31 cellular contexts compared by ENCODE assay signal in the genomic region with DNA sequence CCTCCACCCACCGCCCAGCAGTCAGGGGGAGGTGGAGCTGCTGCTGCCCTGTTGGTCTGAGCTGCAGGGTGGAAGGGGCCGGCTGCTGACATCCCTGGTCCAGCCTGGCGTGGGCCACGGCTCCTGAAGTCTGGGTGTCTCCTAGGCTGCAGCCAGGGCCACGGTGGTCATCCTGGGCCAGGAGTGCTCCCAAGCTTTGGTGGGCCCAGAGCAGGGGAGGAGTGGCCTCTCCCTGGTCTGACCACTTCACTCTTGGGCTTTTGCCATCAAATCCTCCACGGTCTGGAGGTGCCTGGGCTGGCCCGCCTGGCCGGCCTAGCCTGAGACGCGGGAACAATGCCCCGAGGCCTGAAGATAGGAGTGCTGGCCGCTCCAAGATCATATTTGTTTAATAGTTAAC. TPM values are rescaled to one million over a fixed set of nuclear protein-coding genes. Genes with fewer than 3 reads are reported as not detected.
DNase-seq lines count a peak whose midpoint lies in the region; ATAC-seq, FAIRE-seq and TF ChIP-seq lines count a peak whose summit lies in the region.
"Had no signal": no experiment of that assay in that cellular context is flagged by ENCODE, and none has a peak within 500 bp of the region (broad histone marks: within the 10 kb centered on the region; RNA-seq: fewer than 3 reads in every experiment).

No MANE protein-coding gene starts in this region.

- 43% methylated on average over 6 of the region's 12 CpGs for WGBS in HepG2 (ENCODE audit: low lambda C conversion rate)
- 67% methylated on average over 3 of the region's 12 CpGs for WGBS in right lobe of liver (ENCODE audit: insufficient coverage, low coverage, low lambda C conversion rate, missing lambda C conversion rate)
- WGBS in pancreas, 2 donors = 27 to 57% methylated on average over 11 to 12 of the region's 12 CpGs

- H3K4me3 ChIP-seq in HepG2 (replicated peaks in 1 of 3; ENCODE audit: insufficient read depth in 1 of 3, low read depth in 2 of 3, low read length in 3 of 3) (no peak overlapping the region), right lobe of liver (no peak overlapping the region), pancreas (no peak overlapping the region)

- H4K20me1 ChIP-seq in HepG2 (ENCODE audit: insufficient read depth, low read length) = no peaks in the 10 kb centered on the region

- no peak for TF ChIP-seq POLR2A in HepG2 (IDR thresholded peaks at IDR 0.05; ENCODE audit: insufficient read depth in 1 of 2, low read depth in 2 of 2, low read length in 2 of 2)
- no peak for TF ChIP-seq POLR2A in right lobe of liver (IDR thresholded peaks at IDR 0.05)

- intact Hi-C loops in HepG2 (cut with micrococcal nuclease; ENCODE audit: unreplicated experiment) (no loop called here), right lobe of liver (cut with DNase I) (no loop called here), left ventricle myocardium superior (cut with micrococcal nuclease) (no loop called here), pancreas (cut with DNase I) (no loop called here)

- DNase-seq in HepG2 (ENCODE audit: low spot score) = no peak
- DNase-seq in right lobe of liver = no peak
- no peak for DNase-seq in left ventricle myocardium superior
- DNase-seq in pancreas = peak in 5 of 6 donors; percentile 40 to 83 (median 50)
- no peak for DNase-seq in DMS 273 (lab: John Stamatoyannopoulos, UW; ENCODE audit: unreplicated experiment)
- DNase-seq in stimulated activated naive CD4-positive, alpha-beta T cell treated with Interleukin-2 at 50 U/mL for 16 hours (lab: John Stamatoyannopoulos, UW) = no peak
- DNase-seq: activated CD4-positive, alpha-beta memory T cell treated with anti-CD3 and anti-CD28 coated beads, Interleukin-2, amount 10 ng/mL, durations not matched to agents 7 days and 5 days; activated CD8-positive, alpha-beta memory T cell treated with anti-CD3 and anti-CD28 coated beads, Interleukin-2, amount 50 U/mL, for 48 hours; activated naive CD4-positive, alpha-beta T cell treated with anti-CD3 and anti-CD28 coated beads, Interleukin-2, amount 10 ng/mL, durations not matched to agents 7 days and 5 days; AML-193; amygdala; CD4-positive, CD25-positive, alpha-beta regulatory T cell; head of caudate nucleus; kidney glomerular epithelial cell; NCI-H146; NCI-H226; NCI-H748 treated with DMSO at 0.1 percent for 48 hours; SHP77 treated with DMSO at 0.1 percent for 48 hours; stimulated activated CD4-positive, alpha-beta T cell treated with anti-CD3 and anti-CD28 coated beads, Interleukin-4, amount 100 ng/mL, for 24 hours had no signal

- FAIRE-seq in HepG2 (lab: Jason Lieb, UNC) = no peak
- FAIRE-seq in pancreas (lab: Jason Lieb, UNC) = no peak
- FAIRE-seq: A204.1, D721Med, urothelium cell line had no signal

- peaks cover 20% of the 10 kb centered on the region for H3K4me1 ChIP-seq in HepG2 (ENCODE audit: insufficient read depth, low read length)
- peaks cover 0 to 4% (median 0%) of the 10 kb centered on the region in 4 donors for H3K4me1 ChIP-seq in right lobe of liver
- H3K4me1 ChIP-seq in pancreas = peaks cover 5 to 15% (median 11%) of the 10 kb centered on the region in 3 donors

- TF ChIP-seq RAD21 in HepG2 (CRISPR knock-in tag; IDR thresholded peaks at IDR 0.05) = no peak

- H3K9ac ChIP-seq in HepG2 (ENCODE audit: insufficient read depth, low read depth, low read length) = no peak overlapping the region

- in situ Hi-C loops in HepG2 (cut with HindIII; ENCODE audit: extremely low pct_ligation_motif_present, low pct_unique_long_range_greater_than_20kb) = loop anchor here (25.0 kb wide), 1 partner anchor 213 kb away; no protein-coding TSS in a partner anchor

- peaks cover 2% of the 10 kb centered on the region for H3K79me2 ChIP-seq in HepG2 (ENCODE audit: insufficient read depth, low read length)

- H3K9me3 ChIP-seq in HepG2 (ENCODE audit: low read length) (no peaks in the 10 kb centered on the region), right lobe of liver (no peaks in the 10 kb centered on the region), pancreas (no peaks in the 10 kb centered on the region)
- H3K9me3 ChIP-seq: neutrophil had no signal

- CTCF ChIA-PET in HepG2 (lab: Yijun Ruan, JAX; ENCODE audit: low intra/inter-chr PET ratio, low total read pairs) = no interaction called here

- no peak overlapping the region for H3K4me2 ChIP-seq in HepG2 (ENCODE audit: low read depth, low read length)

- BruUV-seq in HepG2 (replicated peaks; lab: Mats Ljungman, UMichigan) = no TSS peak

- TF ChIP-seq CTCF in HepG2 (CRISPR knock-in tag; IDR thresholded peaks at IDR 0.05) (no peak), right lobe of liver (IDR thresholded peaks at IDR 0.05) (no peak), pancreas (IDR thresholded peaks at IDR 0.05) (no peak)

- no peak for TF ChIP-seq EP300 in HepG2 (IDR thresholded peaks at IDR 0.05; ENCODE audit: low read depth in 2 of 2, low read length in 2 of 2)
- TF ChIP-seq EP300 in HepG2 (CRISPR knock-in tag; IDR thresholded peaks at IDR 0.05; ENCODE audit: borderline replicate concordance) = no peak

- H3K36me3 ChIP-seq in HepG2 (replicated peaks in 1 of 2; ENCODE audit: control insufficient read depth in 1 of 2, insufficient read depth in 2 of 2, low read length in 2 of 2) = no peaks in the 10 kb centered on the region
- no peaks in the 10 kb centered on the region for H3K36me3 ChIP-seq in right lobe of liver
- H3K36me3 ChIP-seq in pancreas = no peaks in the 10 kb centered on the region
- H3K36me3 ChIP-seq: neutrophil had no signal

- H2AFZ ChIP-seq in HepG2 (ENCODE audit: low read length) = no peak overlapping the region
- H2AFZ ChIP-seq: GM23338 had no signal

- H3K27ac ChIP-seq in HepG2 (ENCODE audit: extremely low read length, insufficient read depth, low read length) = no peak overlapping the region
- H3K27ac ChIP-seq in right lobe of liver = no peak overlapping the region
- peak overlapping the region; percentile 78 to 96 (median 82) for H3K27ac ChIP-seq in pancreas
- H3K27ac ChIP-seq: neutrophil had no signal

- H3K27me3 ChIP-seq in HepG2 (ENCODE audit: control insufficient read depth in 1 of 2, insufficient read depth in 2 of 2, low read length in 2 of 2) (peaks cover 8 to 23% of the 10 kb centered on the region in 2 experiments), right lobe of liver (peaks cover 0 to 13% of the 10 kb centered on the region in 2 donors), pancreas (no peaks in the 10 kb centered on the region)

- POLR2A ChIA-PET in HepG2 (lab: Yijun Ruan, JAX) = no interaction called here

- ATAC-seq in HepG2 = no peak
- no peak for ATAC-seq in right lobe of liver
- ATAC-seq in left ventricle myocardium superior = peak; percentile 33
- peak; percentile 4 to 12 (median 8) for ATAC-seq in pancreas
- ATAC-seq in HG02623 (IDR thresholded peaks at IDR 0.05; ENCODE audit: unreplicated experiment) = no peak
- ATAC-seq in GM21737 (IDR thresholded peaks at IDR 0.05; ENCODE audit: unreplicated experiment) = no peak
- ATAC-seq: esophagus mucosa had no signal

RNA-seq across cellular contexts. Expression of a gene that starts 5.8 kb away (rescaled TPM):
- 0.13 and 0.15 TPM in 2 replicates for total RNA-seq in HepG2 (2016; rRNA removed; fragmentation: Illumina TruSeq; extraction: Trizol)
- total RNA-seq in HepG2 (2016; cell fraction: cytosol; rRNA removed; fragmentation: Illumina TruSeq; extraction: Trizol; ENCODE audit: low read depth) = under 0.01 and 0.35 TPM in 2 replicates
- 0.21 and 0.24 TPM in 2 replicates for total RNA-seq in HepG2 (2016; cell fraction: insoluble cytoplasmic fraction; rRNA removed; fragmentation: Illumina TruSeq; extraction: Trizol)
- 0.19 and 0.24 TPM in 2 replicates for total RNA-seq in HepG2 (2016; cell fraction: membrane; rRNA removed; fragmentation: Illumina TruSeq; extraction: Trizol)
- total RNA-seq in HepG2 (2016; cell fraction: nucleus; rRNA removed; fragmentation: Illumina TruSeq; extraction: Trizol) = 0.12 and 1.1 TPM in 2 replicates
- polyA plus RNA-seq in HepG2 (2011; rRNA removed) = 0.81 and 1.5 TPM in 2 replicates
- polyA plus RNA-seq in HepG2 (2011; cell fraction: cytosol; rRNA removed) = 0.96 and 1.0 TPM in 2 replicates
- polyA plus RNA-seq in HepG2 (2011; cell fraction: nucleus; rRNA removed) = 5.9 and 6.8 TPM in 2 replicates
- 1.7 and 1.8 TPM in 2 replicates for polyA plus RNA-seq in HepG2 (2012)
- not detected in 2 replicates for polyA plus RNA-seq in HepG2 (2016; cell fraction: cytosol; fragmentation: Illumina TruSeq; extraction: Trizol; ENCODE audit: low read depth)
- polyA plus RNA-seq in HepG2 (2016; cell fraction: insoluble cytoplasmic fraction; fragmentation: Illumina TruSeq; extraction: Trizol; ENCODE audit: low read depth) = 0.15 and 0.46 TPM in 2 replicates
- polyA plus RNA-seq in HepG2 (2016; cell fraction: membrane; fragmentation: Illumina TruSeq; extraction: Trizol; ENCODE audit: low read depth) = 0.13 TPM in 1 of 2 replicates, not detected in the other
- polyA plus RNA-seq in HepG2 (2016; cell fraction: nucleus; fragmentation: Illumina TruSeq; extraction: Trizol; ENCODE audit: insufficient read depth, low read depth) = 0.34 and 0.47 TPM in 2 replicates
- 0.40 TPM in 1 of 2 replicates, not detected in the other for polyA minus RNA-seq in HepG2 (2011; rRNA and poly(A)+ RNA removed; ENCODE audit: low replicate concordance)
- 0.79 and 1.1 TPM in 2 replicates for polyA minus RNA-seq in HepG2 (2011; cell fraction: cytosol; rRNA and poly(A)+ RNA removed)
- 2.1 and 2.4 TPM in 2 replicates for polyA minus RNA-seq in HepG2 (2011; cell fraction: nucleus; rRNA and poly(A)+ RNA removed)
- under 1 TPM; 0.06 to 0.75 (median 0.28) TPM for total RNA-seq in right lobe of liver
- 17.7 TPM for total RNA-seq in left ventricle myocardium superior
- total RNA-seq in pancreas = 10 to 100 TPM; 10.7 to 19.1 (median 14.9) TPM
- polyA plus RNA-seq in pancreas = 10 to 100 TPM in 1 of 2 donors, 1 to 10 TPM in 1; 6.6 to 19.2 TPM
- total RNA-seq: dermis microvascular lymphatic vessel endothelial cell, HT-29 had no signal
- polyA plus RNA-seq: CD4-positive, CD25-positive, alpha-beta regulatory T cell had no signal

RNA-seq across cellular contexts. Expression of a gene that starts 53.5 kb away (rescaled TPM):
- total RNA-seq in HepG2 (2016; rRNA removed; fragmentation: Illumina TruSeq; extraction: Trizol) (not detected in 2 replicates), right lobe of liver (not detected), left ventricle myocardium superior (not detected), pancreas (not detected)
- not detected in 2 replicates for total RNA-seq in HepG2 (2016; cell fraction: cytosol; rRNA removed; fragmentation: Illumina TruSeq; extraction: Trizol; ENCODE audit: low read depth)
- total RNA-seq in HepG2 (2016; cell fraction: insoluble cytoplasmic fraction; rRNA removed; fragmentation: Illumina TruSeq; extraction: Trizol) = not detected in 2 replicates
- not detected in 2 replicates for total RNA-seq in HepG2 (2016; cell fraction: membrane; rRNA removed; fragmentation: Illumina TruSeq; extraction: Trizol)
- not detected in 2 replicates for total RNA-seq in HepG2 (2016; cell fraction: nucleus; rRNA removed; fragmentation: Illumina TruSeq; extraction: Trizol)
- polyA plus RNA-seq in HepG2 (2011; rRNA removed) (not detected in 2 replicates), pancreas (not detected)
- polyA plus RNA-seq in HepG2 (2011; cell fraction: cytosol; rRNA removed) = not detected in 2 replicates
- polyA plus RNA-seq in HepG2 (2011; cell fraction: nucleus; rRNA removed) = not detected in 2 replicates
- not detected in 2 replicates for polyA plus RNA-seq in HepG2 (2012)
- polyA plus RNA-seq in HepG2 (2016; cell fraction: cytosol; fragmentation: Illumina TruSeq; extraction: Trizol; ENCODE audit: low read depth) = not detected in 2 replicates
- polyA plus RNA-seq in HepG2 (2016; cell fraction: insoluble cytoplasmic fraction; fragmentation: Illumina TruSeq; extraction: Trizol; ENCODE audit: low read depth) = not detected in 2 replicates
- polyA plus RNA-seq in HepG2 (2016; cell fraction: membrane; fragmentation: Illumina TruSeq; extraction: Trizol; ENCODE audit: low read depth) = not detected in 2 replicates
- polyA plus RNA-seq in HepG2 (2016; cell fraction: nucleus; fragmentation: Illumina TruSeq; extraction: Trizol; ENCODE audit: insufficient read depth, low read depth) = not detected in 2 replicates
- polyA minus RNA-seq in HepG2 (2011; rRNA and poly(A)+ RNA removed; ENCODE audit: low replicate concordance) = not detected in 2 replicates
- not detected in 2 replicates for polyA minus RNA-seq in HepG2 (2011; cell fraction: cytosol; rRNA and poly(A)+ RNA removed)
- not detected in 2 replicates for polyA minus RNA-seq in HepG2 (2011; cell fraction: nucleus; rRNA and poly(A)+ RNA removed)
- total RNA-seq: activated CD4-positive, alpha-beta memory T cell treated with anti-CD3 and anti-CD28 coated beads, Interleukin-2, amount 10 ng/mL, durations not matched to agents 7 days and 5 days; CD4-positive, CD25-positive, alpha-beta regulatory T cell; dermis microvascular lymphatic vessel endothelial cell; esophagus mucosa; fibroblast of villous mesenchyme; GM23338; HT-29; posterior vena cava had no signal
- polyA plus RNA-seq: CD4-positive, CD25-positive, alpha-beta regulatory T cell; GM23338 had no signal

Comparison
In these comparisons a context has a peak if more than half of its experiments do, and no peak if none do; other contexts are left out.
1. ATAC-seq: peak in left ventricle myocardium superior (single experiment) and pancreas (4 of 4); none in HepG2 (single experiment), right lobe of liver (0 of 4), HG02623 (single experiment) and GM21737 (single experiment).
2. DNase-seq: peak in pancreas (5 of 6); none in HepG2 (single experiment), right lobe of liver (0 of 3), left ventricle myocardium superior (single experiment), DMS 273 (single experiment) and stimulated activated naive CD4-positive, alpha-beta T cell treated with Interleukin-2 at 50 U/mL for 16 hours (single experiment).
3. H3K27ac ChIP-seq: peak in pancreas (4 of 4); none in HepG2 (single experiment) and right lobe of liver (0 of 3).